In genomic region chr9:33815781-33816180, GRCh38 we compare ENCODE assay signal across 1 cellular context.
TF ChIP-seq lines count a peak whose summit lies in the region.

No MANE protein-coding gene starts in this region.

TF ChIP-seq in endothelial cell of umbilical vein, 7 proteins besides CTCF, POLR2A, EP300 and RAD21:
- TF ChIP-seq MAX (IDR thresholded peaks at IDR 0.05; ENCODE audit: insufficient read depth, insufficient read length) = no peak
- no peak for TF ChIP-seq EZH2 (IDR thresholded peaks at IDR 0.05; ENCODE audit: borderline replicate concordance, low read depth, low read length, severe bottlenecking)
- TF ChIP-seq POLR2AphosphoS5 (IDR thresholded peaks at IDR 0.05; ENCODE audit: insufficient read depth, low read depth, low read length) = no peak
- TF ChIP-seq MYC (IDR thresholded peaks at IDR 0.05; ENCODE audit: low read depth, low read length) = no peak
- no peak for TF ChIP-seq GATA2 (IDR thresholded peaks at IDR 0.05; ENCODE audit: insufficient read depth, insufficient read length, low read depth, low read length)
- TF ChIP-seq JUN (IDR thresholded peaks at IDR 0.05; ENCODE audit: borderline replicate concordance, insufficient read depth, insufficient read length, low read depth) = no peak
- TF ChIP-seq FOS (IDR thresholded peaks at IDR 0.05; ENCODE audit: borderline replicate concordance, insufficient read depth, low read length) = no peak
